ENCODE assay signal across 11 cellular contexts in genomic region chr21:33026299-33026858, GRCh38. TPM values are rescaled to one million over a fixed set of nuclear protein-coding genes. Genes with fewer than 3 reads are reported as not detected.
A peak's percentile ranks its signal among the peaks of the same experiment; 100 is the strongest.
DNase-seq lines count a peak whose midpoint lies in the region; ATAC-seq and TF ChIP-seq lines count a peak whose summit lies in the region.
"Had no signal": no experiment of that assay in that cellular context is flagged by ENCODE, and none has a peak within 500 bp of the region (broad histone marks: within the 10 kb centered on the region; RNA-seq: fewer than 3 reads in every experiment).

No MANE protein-coding gene starts in this region.

- H3K4me2 ChIP-seq in osteoblast (ENCODE audit: insufficient read depth, low read length) (no peak overlapping the region), GM23248 (ENCODE audit: unreplicated experiment) (no peak overlapping the region)

- peak overlapping the region; percentile 36 for H3K4me3 Mint-ChIP-seq in T-helper 2 cell treated with Interferon-gamma antibody and Interleukin-4, amounts not matched to agents 5 μg/mL and 100 μg/mL, for 36 hours

- H3K27me3 ChIP-seq in dorsolateral prefrontal cortex = peaks cover 0 to 100% (median 91%) of the 10 kb centered on the region in 45 donors
- H3K27me3 ChIP-seq in osteoblast (ENCODE audit: insufficient read depth, low read length) = peaks cover 100% of the 10 kb centered on the region
- H3K27me3 ChIP-seq in GM23248 (replicated peaks; ENCODE audit: insufficient read depth) = peaks cover 97% of the 10 kb centered on the region

- H3F3A ChIP-seq in GM23248 (ENCODE audit: insufficient read depth) = no peaks in the 10 kb centered on the region

- H4K20me1 ChIP-seq in osteoblast (ENCODE audit: insufficient read depth, low read length) = no peaks in the 10 kb centered on the region
- H4K20me1 ChIP-seq in GM23248 (ENCODE audit: insufficient read depth) = no peaks in the 10 kb centered on the region

- DNase-seq in T-helper 2 cell treated with Interferon-gamma antibody and Interleukin-4, amounts not matched to agents 5 μg/mL and 100 μg/mL, for 36 hours (ENCODE audit: low spot score) = no peak
- no peak for DNase-seq in T-helper 2 cell
- peak; percentile 22 for DNase-seq in MV-4-11 (lab: John Stamatoyannopoulos, UW)
- no peak for DNase-seq in dorsolateral prefrontal cortex
- DNase-seq in osteoblast (ENCODE audit: insufficient read length, low spot score, missing footprints) = peak; percentile 91
- DNase-seq in NCI-H1417 treated with DMSO at 0.1 percent for 48 hours (lab: John Stamatoyannopoulos, UW) = no peak
- no peak for DNase-seq in GM23248
- DNase-seq: lower lobe of right lung had no signal

- H3K36me3 Mint-ChIP-seq in T-helper 2 cell treated with Interferon-gamma antibody and Interleukin-4, amounts not matched to agents 5 μg/mL and 100 μg/mL, for 36 hours (ENCODE audit: low read depth) = peaks cover 2% of the 10 kb centered on the region

- H3K9ac ChIP-seq in GM23248 = no peak overlapping the region

- TF ChIP-seq CTCF in dorsolateral prefrontal cortex (IDR thresholded peaks at IDR 0.05 in 54 of 56, conservative IDR thresholded peaks at IDR 0.05 in 2 of 56; ENCODE audit: low read depth in 1 of 56, partially characterized antibody in 56 of 56) (no peak), osteoblast (IDR thresholded peaks at IDR 0.05; ENCODE audit: extremely low read depth, low read depth, low read length) (no peak)

- ATAC-seq in GM18858 (IDR thresholded peaks at IDR 0.05; ENCODE audit: unreplicated experiment) = no peak
- ATAC-seq: lower lobe of right lung had no signal

- H3K79me2 ChIP-seq in osteoblast (ENCODE audit: insufficient read depth, low read length) = no peaks in the 10 kb centered on the region
- no peaks in the 10 kb centered on the region for H3K79me2 ChIP-seq in GM23248 (ENCODE audit: insufficient read depth)

- in situ Hi-C loops in GM23248 (cut with MboI) = no loop called here

- peaks cover 16% of the 10 kb centered on the region for H3K4me1 Mint-ChIP-seq in T-helper 2 cell treated with Interferon-gamma antibody and Interleukin-4, amounts not matched to agents 5 μg/mL and 100 μg/mL, for 36 hours (ENCODE audit: low read depth)

- peak overlapping the region; percentile 80 for H3K27ac Mint-ChIP-seq in T-helper 2 cell treated with Interferon-gamma antibody and Interleukin-4, amounts not matched to agents 5 μg/mL and 100 μg/mL, for 36 hours

- no peak overlapping the region for H2AFZ ChIP-seq in osteoblast (ENCODE audit: low read length)
- H2AFZ ChIP-seq in GM23248 = no peak overlapping the region

- H3K4me3 ChIP-seq in dorsolateral prefrontal cortex (peak overlapping the region; percentile 26 to 82 (median 61)), osteoblast (ENCODE audit: insufficient read depth, low read length) (no peak overlapping the region), GM23248 (no peak overlapping the region)
- H3K4me3 ChIP-seq: lower lobe of right lung had no signal

- no peaks in the 10 kb centered on the region for H3K9me2 ChIP-seq in GM23248 (ENCODE audit: insufficient read depth)

- intact Hi-C loops in dorsolateral prefrontal cortex (cut with DNase I) = loop anchor here (1.0 to 10.0 kb wide), 5 partner anchors 45 to 192 kb away; no protein-coding TSS in a partner anchor

- H3K36me3 ChIP-seq in osteoblast (ENCODE audit: insufficient read depth, low read length) (no peaks in the 10 kb centered on the region), GM23248 (ENCODE audit: low read depth) (no peaks in the 10 kb centered on the region)
- H3K36me3 ChIP-seq: lower lobe of right lung had no signal

- WGBS in GM23248 (ENCODE audit: low coverage in 1 of 2, low lambda C conversion rate in 2 of 2, missing lambda C conversion rate in 2 of 2), 2 experiments = 3 to 6% methylated on average over 20 to 29 of the region's 29 CpGs

- H3K27me3 Mint-ChIP-seq in T-helper 2 cell treated with Interferon-gamma antibody and Interleukin-4, amounts not matched to agents 5 μg/mL and 100 μg/mL, for 36 hours (ENCODE audit: low read depth) = peaks cover 82% of the 10 kb centered on the region

- H3K4me1 ChIP-seq in osteoblast (ENCODE audit: insufficient read depth, low read length) (no peaks in the 10 kb centered on the region), GM23248 (ENCODE audit: insufficient read depth) (no peaks in the 10 kb centered on the region)

- H3K9me3 ChIP-seq in osteoblast (ENCODE audit: low read depth, low read length) = no peaks in the 10 kb centered on the region
- no peaks in the 10 kb centered on the region for H3K9me3 ChIP-seq in GM23248 (ENCODE audit: low read depth)
- H3K9me3 ChIP-seq: lower lobe of right lung had no signal

- peak overlapping the region; percentile 40 to 93 (median 86) for H3K27ac ChIP-seq in dorsolateral prefrontal cortex
- no peak overlapping the region for H3K27ac ChIP-seq in osteoblast (ENCODE audit: low read depth, low read length)
- H3K27ac ChIP-seq in GM23248 = no peak overlapping the region
- H3K27ac ChIP-seq: lower lobe of right lung had no signal

- H3K9me3 Mint-ChIP-seq in T-helper 2 cell treated with Interferon-gamma antibody and Interleukin-4, amounts not matched to agents 5 μg/mL and 100 μg/mL, for 36 hours = no peaks in the 10 kb centered on the region

RNA-seq across cellular contexts. Expression of gene OLIG2, which starts 0.6 kb away (rescaled TPM):
- total RNA-seq in dorsolateral prefrontal cortex (100 to 1,000 TPM in 2 of 120 experiments, 10 to 100 TPM in 118; 13.9 to 165 (median 45.4) TPM), osteoblast (not detected in 2 replicates)
- total RNA-seq in GM23248 (2014; rRNA removed; shearing (Covaris generic)) = not detected in 2 replicates
- polyA plus RNA-seq in GM23248 (2016; fragmentation: Nextera tagmentation; extraction: Ambion mirVana) = not detected in 2 replicates
- total RNA-seq: lower lobe of right lung, MCF 10A, sciatic nerve had no signal

RNA-seq across cellular contexts. Expression of gene OLIG1, which starts 43.6 kb away (rescaled TPM):
- total RNA-seq in dorsolateral prefrontal cortex (100 to 1,000 TPM in 77 of 120 experiments, 10 to 100 TPM in 43; 30.7 to 365 (median 119) TPM), osteoblast (not detected in 2 replicates)
- total RNA-seq in GM23248 (2014; rRNA removed; shearing (Covaris generic)) = not detected in 2 replicates
- polyA plus RNA-seq in GM23248 (2016; fragmentation: Nextera tagmentation; extraction: Ambion mirVana) = not detected in 2 replicates
- total RNA-seq: MCF 10A had no signal

Comparison
In these comparisons a context has a peak if more than half of its experiments do, and no peak if none do; other contexts are left out.
1. DNase-seq: peak in MV-4-11 (single experiment) and osteoblast (single experiment); none in T-helper 2 cell treated with Interferon-gamma antibody and Interleukin-4, amounts not matched to agents 5 μg/mL and 100 μg/mL, for 36 hours (single experiment), T-helper 2 cell (0 of 5), dorsolateral prefrontal cortex (0 of 10), NCI-H1417 treated with DMSO at 0.1 percent for 48 hours (single experiment) and GM23248 (single experiment).
2. H3K27ac ChIP-seq: peak in dorsolateral prefrontal cortex (59 of 59); none in osteoblast (single experiment) and GM23248 (single experiment).
3. H3K4me3 ChIP-seq: peak in dorsolateral prefrontal cortex (59 of 59); none in osteoblast (single experiment) and GM23248 (single experiment).
4. RNA of gene OLIG2, which starts 0.6 kb away (total RNA-seq): 13.9 to 165 TPM in dorsolateral prefrontal cortex; not detected in osteoblast and not detected in GM23248; every median in the first group is over 10 times any median in the second.
5. RNA of gene OLIG1, which starts 43.6 kb away (total RNA-seq): 30.7 to 365 TPM in dorsolateral prefrontal cortex; not detected in osteoblast and not detected in GM23248; every median in the first group is over 10 times any median in the second.